15 cellular contexts compared by ENCODE assay signal in the genomic region with DNA sequence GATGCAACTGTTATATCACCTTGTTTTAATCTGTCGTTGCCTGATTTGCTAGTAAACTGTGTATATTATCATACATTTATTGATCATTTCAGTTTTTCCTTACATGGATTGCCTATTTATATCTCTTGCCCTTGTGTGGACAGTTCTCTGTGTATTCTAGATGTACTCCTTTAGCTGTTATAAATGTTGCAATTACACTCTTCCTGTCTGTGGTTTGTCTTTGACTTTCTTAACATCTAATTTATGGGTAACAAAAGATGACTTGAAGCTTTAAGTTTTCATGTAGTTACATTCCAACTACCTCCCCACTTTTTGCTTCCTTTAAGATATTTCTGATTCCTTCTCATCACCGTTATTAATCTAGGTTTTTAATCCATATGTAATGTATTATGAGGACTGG. TPM values are rescaled to one million over a fixed set of nuclear protein-coding genes. Genes with fewer than 3 reads are reported as not detected.
DNase-seq lines count a peak whose midpoint lies in the region; ATAC-seq, FAIRE-seq and TF ChIP-seq lines count a peak whose summit lies in the region.
"Had no signal": no experiment of that assay in that cellular context is flagged by ENCODE, and none has a peak within 500 bp of the region (broad histone marks: within the 10 kb centered on the region; RNA-seq: fewer than 3 reads in every experiment).

No MANE protein-coding gene starts in this region.

- H3K27me3 Mint-ChIP-seq in activated naive CD8-positive, alpha-beta T cell treated with anti-CD3 and anti-CD28 coated beads, Interleukin-2, amount 10 ng/mL, durations not matched to agents 7 days and 5 days, result no peaks in the 10 kb centered on the region
- H3K27me3 Mint-ChIP-seq in activated naive CD8-positive, alpha-beta T cell treated with anti-CD3 and anti-CD28 coated beads for 36 hours, result no peaks in the 10 kb centered on the region
- H3K27me3 Mint-ChIP-seq in effector memory CD8-positive, alpha-beta T cell, result no peaks in the 10 kb centered on the region
- H3K27me3 Mint-ChIP-seq: brain, progenitor cell of endocrine pancreas had no signal

- intact Hi-C loops in kidney (cut with DNase I), result no loop called here

- peaks cover 2% of the 10 kb centered on the region for H3K9me3 Mint-ChIP-seq in activated naive CD8-positive, alpha-beta T cell treated with anti-CD3 and anti-CD28 coated beads, Interleukin-2, amount 10 ng/mL, durations not matched to agents 7 days and 5 days
- no peaks in the 10 kb centered on the region for H3K9me3 Mint-ChIP-seq in activated naive CD8-positive, alpha-beta T cell treated with anti-CD3 and anti-CD28 coated beads for 36 hours
- no peaks in the 10 kb centered on the region for H3K9me3 Mint-ChIP-seq in effector memory CD8-positive, alpha-beta T cell

- peaks cover 4% of the 10 kb centered on the region for H3K36me3 Mint-ChIP-seq in activated naive CD8-positive, alpha-beta T cell treated with anti-CD3 and anti-CD28 coated beads, Interleukin-2, amount 10 ng/mL, durations not matched to agents 7 days and 5 days
- no peaks in the 10 kb centered on the region for H3K36me3 Mint-ChIP-seq in activated naive CD8-positive, alpha-beta T cell treated with anti-CD3 and anti-CD28 coated beads for 36 hours
- peaks cover 3% of the 10 kb centered on the region for H3K36me3 Mint-ChIP-seq in effector memory CD8-positive, alpha-beta T cell (ENCODE audit: insufficient read depth)

- peak overlapping the region; percentile 59 for H3K27ac ChIP-seq in skeletal muscle tissue (ENCODE audit: low read depth, low read length)
- no peak overlapping the region for H3K27ac ChIP-seq in kidney (ENCODE audit: low read depth in 2 of 2, low read length in 2 of 2)
- no peak overlapping the region for H3K27ac ChIP-seq in foreskin keratinocyte
- H3K27ac ChIP-seq: SJSA1 had no signal

- TF ChIP-seq CTCF in kidney (IDR thresholded peaks at IDR 0.05; ENCODE audit: borderline replicate concordance, extremely low read depth, insufficient read depth) (no peak), foreskin keratinocyte (conservative IDR thresholded peaks at IDR 0.05) (no peak)

- no peak overlapping the region for H3K4me3 ChIP-seq in skeletal muscle tissue (ENCODE audit: low read length in 3 of 3)
- no peak overlapping the region for H3K4me3 ChIP-seq in kidney (ENCODE audit: low read length in 2 of 2)
- H3K4me3 ChIP-seq: SJSA1, stomach had no signal

- peaks cover 34 to 41% (median 39%) of the 10 kb centered on the region in 3 donors for H3K4me1 ChIP-seq in skeletal muscle tissue (ENCODE audit: control insufficient read depth in 3 of 3, insufficient read depth in 3 of 3, low read length in 3 of 3)
- peaks cover 0 to 4% of the 10 kb centered on the region in 2 donors for H3K4me1 ChIP-seq in kidney (ENCODE audit: control insufficient read depth in 1 of 2, insufficient read depth in 1 of 2, low read depth in 1 of 2, low read length in 2 of 2)
- no peaks in the 10 kb centered on the region for H3K4me1 ChIP-seq in foreskin keratinocyte
- H3K4me1 ChIP-seq: SJSA1 had no signal

- H3K27me3 ChIP-seq in skeletal muscle tissue (ENCODE audit: control insufficient read depth in 3 of 3, insufficient read depth in 3 of 3, low read length in 3 of 3) (no peaks in the 10 kb centered on the region), foreskin keratinocyte (no peaks in the 10 kb centered on the region)
- H3K27me3 ChIP-seq: stomach had no signal

- H3K4me1 Mint-ChIP-seq in activated naive CD8-positive, alpha-beta T cell treated with anti-CD3 and anti-CD28 coated beads, Interleukin-2, amount 10 ng/mL, durations not matched to agents 7 days and 5 days, result peaks cover 33% of the 10 kb centered on the region
- H3K4me1 Mint-ChIP-seq in activated naive CD8-positive, alpha-beta T cell treated with anti-CD3 and anti-CD28 coated beads for 36 hours, result peaks cover 45% of the 10 kb centered on the region
- peaks cover 57 to 78% of the 10 kb centered on the region in 2 donors for H3K4me1 Mint-ChIP-seq in effector memory CD8-positive, alpha-beta T cell (ENCODE audit: low read depth in 2 of 2)

- H3K27ac Mint-ChIP-seq in activated naive CD8-positive, alpha-beta T cell treated with anti-CD3 and anti-CD28 coated beads, Interleukin-2, amount 10 ng/mL, durations not matched to agents 7 days and 5 days, result peak overlapping the region; percentile 21
- no peak overlapping the region for H3K27ac Mint-ChIP-seq in activated naive CD8-positive, alpha-beta T cell treated with anti-CD3 and anti-CD28 coated beads for 36 hours
- H3K27ac Mint-ChIP-seq in effector memory CD8-positive, alpha-beta T cell, result peak overlapping the region; percentile 42 to 74
- H3K27ac Mint-ChIP-seq: progenitor cell of endocrine pancreas had no signal

- H3K9me3 ChIP-seq in skeletal muscle tissue (ENCODE audit: control insufficient read depth in 3 of 3, low read length in 3 of 3) (no peaks in the 10 kb centered on the region), kidney (ENCODE audit: control insufficient read depth in 1 of 2, low read length in 2 of 2) (no peaks in the 10 kb centered on the region)

- no peak for ATAC-seq in activated naive CD8-positive, alpha-beta T cell treated with anti-CD3 and anti-CD28 coated beads, Interleukin-2, amount 10 ng/mL, durations not matched to agents 7 days and 5 days (ENCODE audit: low read depth)
- ATAC-seq in effector memory CD8-positive, alpha-beta T cell (replicated peaks), result peak; percentile 12
- no peak for ATAC-seq in foreskin keratinocyte
- ATAC-seq: left lobe of liver had no signal

- H3K4me3 Mint-ChIP-seq in activated naive CD8-positive, alpha-beta T cell treated with anti-CD3 and anti-CD28 coated beads, Interleukin-2, amount 10 ng/mL, durations not matched to agents 7 days and 5 days, result no peak overlapping the region
- H3K4me3 Mint-ChIP-seq in activated naive CD8-positive, alpha-beta T cell treated with anti-CD3 and anti-CD28 coated beads for 36 hours, result no peak overlapping the region
- peak overlapping the region; percentile 58 to 71 for H3K4me3 Mint-ChIP-seq in effector memory CD8-positive, alpha-beta T cell
- H3K4me3 Mint-ChIP-seq: brain had no signal

- FAIRE-seq in kidney (lab: Jason Lieb, UNC), result no peak

- H3K36me3 ChIP-seq in skeletal muscle tissue (ENCODE audit: control insufficient read depth in 3 of 3, insufficient read depth in 3 of 3, low read length in 3 of 3) (no peaks in the 10 kb centered on the region), kidney (ENCODE audit: control insufficient read depth in 1 of 2, insufficient read depth in 2 of 2, low read length in 2 of 2) (no peaks in the 10 kb centered on the region)
- H3K36me3 ChIP-seq: SJSA1, stomach had no signal

- no peak for DNase-seq in activated naive CD8-positive, alpha-beta T cell treated with anti-CD3 and anti-CD28 coated beads, Interleukin-2, amount 10 ng/mL, durations not matched to agents 7 days and 5 days
- DNase-seq in activated naive CD8-positive, alpha-beta T cell treated with anti-CD3 and anti-CD28 coated beads for 36 hours, result no peak
- DNase-seq in NOMO-1 treated with DMSO at 0.1 percent for 48 hours (lab: John Stamatoyannopoulos, UW; ENCODE audit: unreplicated experiment) (peak; percentile 89), COLO829 (ENCODE audit: low spot score) (no peak), kidney (no peak), foreskin keratinocyte (no peak)
- no peak for DNase-seq in effector memory CD8-positive, alpha-beta T cell
- DNase-seq: activated gamma-delta T cell treated with Interleukin-2 at 50 U/mL for 16 hours; stimulated activated CD4-positive, alpha-beta T cell treated with anti-CD3 and anti-CD28 coated beads, Interleukin-12 subunit alpha, Interleukin-12 subunit beta, amount 100 ng/mL, for 4 hours; stomach had no signal

- H3K9ac ChIP-seq in skeletal muscle tissue (ENCODE audit: low read depth in 1 of 3, low read length in 3 of 3) (no peak overlapping the region), kidney (ENCODE audit: low read length in 2 of 2) (no peak overlapping the region)

- POLR2A ChIA-PET in activated naive CD8-positive, alpha-beta T cell treated with anti-CD3 and anti-CD28 coated beads, Interleukin-2, amount 10 ng/mL, durations not matched to agents 7 days and 5 days (lab: Charles Lee), result no interaction called here

RNA-seq across cellular contexts. Expression of gene PLCB1, which starts 22.6 kb away (rescaled TPM):
- total RNA-seq in activated naive CD8-positive, alpha-beta T cell treated with anti-CD3 and anti-CD28 coated beads, Interleukin-2, amount 10 ng/mL, durations not matched to agents 7 days and 5 days, result 1 to 10 TPM; 6.1 to 6.2 TPM
- 1 to 10 TPM; 2.2 to 2.8 TPM for total RNA-seq in activated naive CD8-positive, alpha-beta T cell treated with anti-CD3 and anti-CD28 coated beads for 36 hours
- total RNA-seq in skeletal muscle tissue (13.0 TPM), kidney (107 TPM), foreskin keratinocyte (0.14 and 0.41 TPM in 2 replicates)
- polyA plus RNA-seq in kidney (ENCODE audit: insufficient read depth, low read depth, low replicate concordance) (9.4 TPM), foreskin keratinocyte (0.08 TPM in 1 of 2 replicates, not detected in the other)

Comparison
In these comparisons a context has a peak if more than half of its experiments do, and no peak if none do; other contexts are left out.
1. H3K4me3 Mint-ChIP-seq: peak in effector memory CD8-positive, alpha-beta T cell (2 of 2); none in activated naive CD8-positive, alpha-beta T cell treated with anti-CD3 and anti-CD28 coated beads, Interleukin-2, amount 10 ng/mL, durations not matched to agents 7 days and 5 days (single experiment) and activated naive CD8-positive, alpha-beta T cell treated with anti-CD3 and anti-CD28 coated beads for 36 hours (single experiment).